In genomic region chr19:4206818-4207484, GRCh38 we compare ENCODE assay signal across 1 cellular context.
TF ChIP-seq lines count a peak whose summit lies in the region.

No MANE protein-coding gene starts in this region.

TF ChIP-seq in K562, 482 proteins besides CTCF, POLR2A, EP300 and RAD21:
- TF ChIP-seq PYGO2 (tag; IDR thresholded peaks at IDR 0.05) (no peak), KDM1A (IDR thresholded peaks at IDR 0.05) (peak; percentile 24 to 46; a peak in 2 of 4 replicates), RBM25 (IDR thresholded peaks at IDR 0.05; ENCODE audit: low read depth, low read length, severe bottlenecking) (peak; percentile 75), BCOR (IDR thresholded peaks at IDR 0.05) (peak; percentile 72), BRCA1 (IDR thresholded peaks at IDR 0.05) (no peak), BRCA1 (CRISPR knock-in tag; IDR thresholded peaks at IDR 0.05) (no peak), CHD4 (IDR thresholded peaks at IDR 0.05; ENCODE audit: insufficient read depth, insufficient replicate concordance, low read depth, low read length, poor library complexity, severe bottlenecking) (peak; percentile 26), ZNF263 (CRISPR knock-in tag; IDR thresholded peaks at IDR 0.05; ENCODE audit: borderline replicate concordance) (peak; percentile 69; the same call in 1 of the 2 replicates), ZNF121 (CRISPR knock-in tag; conservative IDR thresholded peaks at IDR 0.05) (peak; percentile 93), ADNP (tag; IDR thresholded peaks at IDR 0.05) (peak; percentile 25; the same call in 1 of the 2 replicates), CBX5 (IDR thresholded peaks at IDR 0.05; ENCODE audit: borderline replicate concordance, low read depth) (no peak), ZNF561 (CRISPR knock-in tag; conservative IDR thresholded peaks at IDR 0.05) (no peak), ZNF23 (CRISPR knock-in tag; IDR thresholded peaks at IDR 0.05) (no peak), ZFP36 (IDR thresholded peaks at IDR 0.05; ENCODE audit: low read depth, low read length, partially characterized antibody) (peak; percentile 58)
